ENCODE assay signal across 10 cellular contexts in genomic region chr11:118633979-118634378, GRCh38. TPM values are rescaled to one million over a fixed set of nuclear protein-coding genes. Genes with fewer than 3 reads are reported as not detected.
DNase-seq lines count a peak whose midpoint lies in the region; ATAC-seq and TF ChIP-seq lines count a peak whose summit lies in the region.
"Had no signal": no experiment of that assay in that cellular context is flagged by ENCODE, and none has a peak within 500 bp of the region (broad histone marks: within the 10 kb centered on the region; RNA-seq: fewer than 3 reads in every experiment).

No MANE protein-coding gene starts in this region.

- H3K4me2 ChIP-seq in parathyroid adenoma (ENCODE audit: low read length), result peak overlapping the region; percentile 61

- WGBS in gastroesophageal sphincter (ENCODE audit: low coverage in 1 of 2), 2 donors, result 18% methylated on average over 3 of the region's 4 CpGs; no CpG with 5 or more reads in 1 of the 2 donors

- no peak for TF ChIP-seq CTCF in gastroesophageal sphincter (IDR thresholded peaks at IDR 0.05)
- TF ChIP-seq CTCF in parathyroid adenoma (IDR thresholded peaks at IDR 0.05), result no peak

- H3K27me3 ChIP-seq in gastroesophageal sphincter, result no peaks in the 10 kb centered on the region
- no peaks in the 10 kb centered on the region for H3K27me3 ChIP-seq in parathyroid adenoma (ENCODE audit: control insufficient read depth, insufficient read depth, low read length)

- peak overlapping the region; percentile 58 to 90 (median 85) for H3K27ac ChIP-seq in gastroesophageal sphincter
- H3K27ac ChIP-seq in parathyroid adenoma, result no peak overlapping the region

- no peak for ATAC-seq in gastroesophageal sphincter
- no peak for ATAC-seq in HG02885 (IDR thresholded peaks at IDR 0.05; ENCODE audit: poor library complexity, unreplicated experiment)

- H3K36me3 ChIP-seq in gastroesophageal sphincter (peaks cover 0 to 76% of the 10 kb centered on the region in 2 donors), parathyroid adenoma (ENCODE audit: control insufficient read depth, insufficient read depth, low read length) (no peaks in the 10 kb centered on the region)

- no peak for TF ChIP-seq POLR2A in gastroesophageal sphincter (IDR thresholded peaks at IDR 0.05)

- H3K4me1 ChIP-seq in gastroesophageal sphincter (peaks cover 4 to 92% (median 27%) of the 10 kb centered on the region in 3 donors), parathyroid adenoma (peaks cover 10% of the 10 kb centered on the region)

- DNase-seq in AG08395 (ENCODE audit: low spot score), result peak; percentile 68
- peak; percentile 15 for DNase-seq in RPMI7951 (ENCODE audit: low read depth)
- DNase-seq in amygdala (lab: John Stamatoyannopoulos, UW), result no peak
- DNase-seq in SK-N-DZ (ENCODE audit: low spot score), result no peak
- no peak for DNase-seq in NCI-H1930 (lab: John Stamatoyannopoulos, UW)
- DNase-seq: NCI-H1417 treated with DMSO at 0.1 percent for 48 hours had no signal

- TF ChIP-seq EP300 in gastroesophageal sphincter (IDR thresholded peaks at IDR 0.05), result no peak

- no peaks in the 10 kb centered on the region for H3K79me2 ChIP-seq in parathyroid adenoma

- no peak overlapping the region for H2AFZ ChIP-seq in parathyroid adenoma

- H3K4me3 ChIP-seq in gastroesophageal sphincter (peak overlapping the region in 1 of 2 donors; percentile 51), parathyroid adenoma (ENCODE audit: low read depth, low read length) (peak overlapping the region; percentile 34)

- H3K9me3 ChIP-seq in gastroesophageal sphincter, result no peaks in the 10 kb centered on the region
- H3K9me3 ChIP-seq in parathyroid adenoma (ENCODE audit: control insufficient read depth, low read length), result no peaks in the 10 kb centered on the region

- no peak overlapping the region for H3K9ac ChIP-seq in parathyroid adenoma

RNA-seq across cellular contexts. Expression of gene PHLDB1, which starts 26.6 kb away (rescaled TPM):
- total RNA-seq in RPMI7951 (2014; rRNA removed; shearing (Covaris generic)), result 45.1 and 50.9 TPM in 2 replicates
- total RNA-seq in gastroesophageal sphincter, result 100 to 1,000 TPM in 2 of 4 donors, 10 to 100 TPM in 2; 45.8 to 144 (median 101) TPM
- 15.0 and 25.3 TPM in 2 replicates for polyA plus RNA-seq in SK-N-DZ (2014; cell fraction: cytosol; rRNA removed)
- 24.2 and 28.0 TPM in 2 replicates for polyA plus RNA-seq in SK-N-DZ (2014; cell fraction: nucleus; rRNA removed)

RNA-seq across cellular contexts. Expression of gene TREH, which starts 45.5 kb away (rescaled TPM):
- total RNA-seq in RPMI7951 (2014; rRNA removed; shearing (Covaris generic)), result not detected in 2 replicates
- total RNA-seq in gastroesophageal sphincter, result not detected
- not detected in 2 replicates for polyA plus RNA-seq in SK-N-DZ (2014; cell fraction: cytosol; rRNA removed)
- not detected in 2 replicates for polyA plus RNA-seq in SK-N-DZ (2014; cell fraction: nucleus; rRNA removed)
- total RNA-seq: CD4-positive, alpha-beta T cell had no signal

Comparison
In these comparisons a context has a peak if more than half of its experiments do, and no peak if none do; other contexts are left out.
1. DNase-seq: peak in AG08395 (single experiment) and RPMI7951 (single experiment); none in amygdala (0 of 56), SK-N-DZ (single experiment) and NCI-H1930 (0 of 2).